ENCODE assay signal across 13 cellular contexts in the genomic region with DNA sequence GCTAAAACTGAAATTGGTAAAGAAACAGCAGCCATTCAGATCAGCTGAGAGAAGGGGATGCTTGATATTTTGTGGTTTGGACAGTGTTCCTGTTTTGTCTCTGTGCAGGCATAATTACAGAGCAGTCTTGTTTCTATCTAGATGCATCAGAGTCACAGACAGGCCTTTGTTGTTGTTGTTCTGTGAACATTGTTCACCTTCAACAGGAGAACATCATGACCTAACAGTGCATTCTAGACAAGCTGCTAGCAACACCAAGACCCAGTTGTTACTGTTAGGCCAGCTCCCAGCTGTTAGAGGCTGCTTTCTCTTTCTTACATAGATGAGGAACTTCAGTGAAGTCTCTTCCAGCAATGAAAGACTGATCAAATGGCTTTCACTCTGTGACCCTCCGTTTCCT. TPM values are rescaled to one million over a fixed set of nuclear protein-coding genes. Genes with fewer than 3 reads are reported as not detected.
DNase-seq lines count a peak whose midpoint lies in the region; TF ChIP-seq lines count a peak whose summit lies in the region.
"Had no signal": no experiment of that assay in that cellular context is flagged by ENCODE, and none has a peak within 500 bp of the region (broad histone marks: within the 10 kb centered on the region; RNA-seq: fewer than 3 reads in every experiment).

No MANE protein-coding gene starts in this region.

- H3K9me3 Mint-ChIP-seq in activated naive CD8-positive, alpha-beta T cell treated with anti-CD3 and anti-CD28 coated beads for 36 hours: peaks cover 37% of the 10 kb centered on the region

- no peaks in the 10 kb centered on the region for H3K27me3 ChIP-seq in spleen (replicated peaks in 1 of 7)
- H3K27me3 ChIP-seq in left ventricle myocardium inferior (ENCODE audit: low read depth): no peaks in the 10 kb centered on the region

- peak; percentile 15 for DNase-seq in SIG-M5 treated with dmso at 0.1 percent for 504 hours (lab: John Stamatoyannopoulos, UW; ENCODE audit: unreplicated experiment)
- no peak for DNase-seq in SIG-M5 (lab: John Stamatoyannopoulos, UW)
- peak; percentile 36 for DNase-seq in NOMO-1 treated with dmso at 0.1 percent for 144 hours (lab: John Stamatoyannopoulos, UW; ENCODE audit: unreplicated experiment)
- no peak for DNase-seq in activated naive CD8-positive, alpha-beta T cell treated with anti-CD3 and anti-CD28 coated beads for 36 hours
- no peak for DNase-seq in spleen
- DNase-seq in NCI-H1105 (lab: John Stamatoyannopoulos, UW): no peak
- DNase-seq in stimulated activated CD4-positive, alpha-beta T cell treated with anti-CD3 and anti-CD28 coated beads, Interleukin-12 subunit alpha, Interleukin-12 subunit beta, amount 100 ng/mL, for 4 hours: no peak
- DNase-seq in left ventricle myocardium inferior: no peak
- DNase-seq: DMS79, left ventricle myocardium superior had no signal

- H3K4me1 Mint-ChIP-seq in activated naive CD8-positive, alpha-beta T cell treated with anti-CD3 and anti-CD28 coated beads for 36 hours: peaks cover 14% of the 10 kb centered on the region

- H3K27ac ChIP-seq in spleen (peak overlapping the region; percentile 39 to 85 (median 64)), left ventricle myocardium inferior (replicated peaks) (no peak overlapping the region)
- H3K27ac ChIP-seq: 22Rv1 had no signal

- H3K9me3 ChIP-seq in spleen: peaks cover 3 to 29% (median 13%) of the 10 kb centered on the region in 8 donors
- peaks cover 18% of the 10 kb centered on the region for H3K9me3 ChIP-seq in left ventricle myocardium inferior (replicated peaks)

- H3K27me3 Mint-ChIP-seq in activated naive CD8-positive, alpha-beta T cell treated with anti-CD3 and anti-CD28 coated beads for 36 hours: no peaks in the 10 kb centered on the region

- H3K4me3 Mint-ChIP-seq in activated naive CD8-positive, alpha-beta T cell treated with anti-CD3 and anti-CD28 coated beads for 36 hours: peak overlapping the region; percentile 33

- H3K4me1 ChIP-seq in spleen (peaks cover 0 to 22% (median 9%) of the 10 kb centered on the region in 6 donors), left ventricle myocardium inferior (no peaks in the 10 kb centered on the region)

- TF ChIP-seq CTCF in spleen (IDR thresholded peaks at IDR 0.05 in 8 of 11, conservative IDR thresholded peaks at IDR 0.05 in 3 of 11) (no peak), left ventricle myocardium inferior (IDR thresholded peaks at IDR 0.05; ENCODE audit: borderline replicate concordance) (no peak)

- H3K27ac Mint-ChIP-seq in activated naive CD8-positive, alpha-beta T cell treated with anti-CD3 and anti-CD28 coated beads for 36 hours: peak overlapping the region; percentile 59

- TF ChIP-seq POLR2A in spleen (IDR thresholded peaks at IDR 0.05): no peak

- H3K4me3 ChIP-seq in spleen (no peak overlapping the region), left ventricle myocardium inferior (no peak overlapping the region)
- H3K4me3 ChIP-seq: K562 had no signal

- intact Hi-C loops in spleen (cut with DNase I; ENCODE audit: low total_unique reads) (no loop called here), left ventricle myocardium inferior (cut with micrococcal nuclease) (no loop called here)

- no peaks in the 10 kb centered on the region for H3K36me3 ChIP-seq in spleen
- no peaks in the 10 kb centered on the region for H3K36me3 ChIP-seq in left ventricle myocardium inferior

- peaks cover 28% of the 10 kb centered on the region for H3K36me3 Mint-ChIP-seq in activated naive CD8-positive, alpha-beta T cell treated with anti-CD3 and anti-CD28 coated beads for 36 hours

- 32 to 59% (median 47%) methylated on average over 1 of the region's 1 CpG for WGBS in spleen, 5 donors

RNA-seq across cellular contexts. Expression of a gene that starts 8.5 kb away (rescaled TPM):
- 10 to 100 TPM; 40.6 to 43.9 TPM for total RNA-seq in activated naive CD8-positive, alpha-beta T cell treated with anti-CD3 and anti-CD28 coated beads for 36 hours
- total RNA-seq in spleen: 10 to 100 TPM; 18.1 to 30.2 (median 21.6) TPM
- 10 to 100 TPM; 10.9 to 17.4 (median 11.2) TPM for polyA plus RNA-seq in spleen
- 4.5 TPM for total RNA-seq in left ventricle myocardium inferior

RNA-seq across cellular contexts. Expression of a gene that starts 11.8 kb away (rescaled TPM):
- total RNA-seq in activated naive CD8-positive, alpha-beta T cell treated with anti-CD3 and anti-CD28 coated beads for 36 hours: not detected
- under 1 TPM in 1 of 7 donors, not detected in 6; 0.51 TPM for total RNA-seq in spleen
- under 1 TPM in 2 of 3 donors, not detected in 1; 0.48 to 0.61 TPM for polyA plus RNA-seq in spleen
- not detected for total RNA-seq in left ventricle myocardium inferior
- total RNA-seq: left ventricle myocardium superior, osteocyte had no signal

RNA-seq across cellular contexts. Expression of a gene that starts 28.4 kb away (rescaled TPM):
- 100 to 1,000 TPM; 105 to 109 TPM for total RNA-seq in activated naive CD8-positive, alpha-beta T cell treated with anti-CD3 and anti-CD28 coated beads for 36 hours
- total RNA-seq in spleen (100 to 1,000 TPM; 133 to 206 (median 157) TPM), left ventricle myocardium inferior (147 TPM)
- 100 to 1,000 TPM; 132 to 205 (median 145) TPM for polyA plus RNA-seq in spleen

RNA-seq across cellular contexts. Expression of a gene that starts 42.0 kb away (rescaled TPM):
- under 1 TPM; 0.32 to 0.37 TPM for total RNA-seq in activated naive CD8-positive, alpha-beta T cell treated with anti-CD3 and anti-CD28 coated beads for 36 hours
- total RNA-seq in spleen (under 1 TPM in 2 of 7 donors, not detected in 5; 0.60 to 0.67 TPM), left ventricle myocardium inferior (not detected)
- 1 to 10 TPM in 2 of 3 donors, under 1 TPM in 1; 0.48 to 5.0 (median 2.0) TPM for polyA plus RNA-seq in spleen
- total RNA-seq: left ventricle myocardium superior, osteocyte had no signal

RNA-seq across cellular contexts. Expression of a gene that starts 51.6 kb away (rescaled TPM):
- total RNA-seq in activated naive CD8-positive, alpha-beta T cell treated with anti-CD3 and anti-CD28 coated beads for 36 hours: under 1 TPM; 0.20 to 0.29 TPM
- total RNA-seq in spleen (10 to 100 TPM in 3 of 7 donors, under 1 TPM in 2, not detected in 2; 0.26 to 55.2 (median 35.1) TPM), left ventricle myocardium inferior (not detected)
- polyA plus RNA-seq in spleen: under 1 TPM; 0.07 to 0.42 (median 0.16) TPM
- total RNA-seq: left ventricle myocardium superior, osteocyte had no signal

Comparison
In these comparisons a context has a peak if more than half of its experiments do, and no peak if none do; other contexts are left out.
1. DNase-seq: peak in SIG-M5 treated with dmso at 0.1 percent for 504 hours (single experiment) and NOMO-1 treated with dmso at 0.1 percent for 144 hours (single experiment); none in SIG-M5 (single experiment), activated naive CD8-positive, alpha-beta T cell treated with anti-CD3 and anti-CD28 coated beads for 36 hours (single experiment), spleen (single experiment), NCI-H1105 (single experiment), stimulated activated CD4-positive, alpha-beta T cell treated with anti-CD3 and anti-CD28 coated beads, Interleukin-12 subunit alpha, Interleukin-12 subunit beta, amount 100 ng/mL, for 4 hours (single experiment) and left ventricle myocardium inferior (single experiment).